1 cellular context compared by ENCODE assay signal in the genomic region with DNA sequence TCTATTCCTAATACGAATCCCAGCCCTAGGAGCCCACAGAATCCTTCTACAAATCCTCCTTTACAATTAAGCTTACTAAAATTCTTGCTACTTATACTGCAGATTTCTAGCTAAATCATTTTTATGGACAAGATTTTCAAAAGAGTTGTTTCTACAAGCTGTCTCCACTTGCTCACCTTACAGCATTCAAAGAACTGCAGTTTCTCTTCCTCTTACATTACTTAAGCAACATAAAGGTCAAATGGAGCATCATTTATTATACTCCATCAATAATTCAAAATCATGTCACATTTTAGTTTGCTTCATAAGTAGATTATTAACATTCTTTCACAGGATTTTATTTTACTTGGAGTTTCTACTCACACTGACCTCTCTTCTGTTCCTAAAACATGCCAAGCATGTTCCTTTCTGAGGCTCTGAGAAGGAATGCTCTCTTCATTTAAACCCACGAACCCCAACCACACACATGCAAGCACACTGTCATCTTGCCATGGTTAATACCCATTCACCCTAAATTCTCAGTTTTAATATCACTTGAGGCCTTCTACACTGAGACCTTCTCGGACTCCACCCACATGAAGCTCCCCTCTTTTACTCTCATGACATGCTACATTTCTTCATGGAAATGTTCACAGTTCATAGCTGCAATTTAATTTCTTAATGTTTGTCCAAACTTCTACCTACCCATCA.
TF ChIP-seq lines count a peak whose summit lies in the region.

No MANE protein-coding gene starts in this region.

TF ChIP-seq in H1, 55 proteins besides CTCF, POLR2A, EP300 and RAD21 (continued from another document):
- TF ChIP-seq JUN (IDR thresholded peaks at IDR 0.05; ENCODE audit: low read depth, low read length) (no peak), CHD2 (IDR thresholded peaks at IDR 0.05; ENCODE audit: low read length) (no peak), BACH1 (IDR thresholded peaks at IDR 0.05; ENCODE audit: low read length) (no peak)
- TF ChIP-seq, protein P1, sequence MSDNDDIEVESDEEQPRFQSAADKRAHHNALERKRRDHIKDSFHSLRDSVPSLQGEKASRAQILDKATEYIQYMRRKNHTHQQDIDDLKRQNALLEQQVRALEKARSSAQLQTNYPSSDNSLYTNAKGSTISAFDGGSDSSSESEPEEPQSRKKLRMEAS (IDR thresholded peaks at IDR 0.05), result no peak
- TF ChIP-seq, protein P2, sequence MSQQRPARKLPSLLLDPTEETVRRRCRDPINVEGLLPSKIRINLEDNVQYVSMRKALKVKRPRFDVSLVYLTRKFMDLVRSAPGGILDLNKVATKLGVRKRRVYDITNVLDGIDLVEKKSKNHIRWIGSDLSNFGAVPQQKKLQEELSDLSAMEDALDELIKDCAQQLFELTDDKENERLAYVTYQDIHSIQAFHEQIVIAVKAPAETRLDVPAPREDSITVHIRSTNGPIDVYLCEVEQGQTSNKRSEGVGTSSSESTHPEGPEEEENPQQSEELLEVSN (IDR thresholded peaks at IDR 0.05), result no peak
- TF ChIP-seq, protein P3, sequence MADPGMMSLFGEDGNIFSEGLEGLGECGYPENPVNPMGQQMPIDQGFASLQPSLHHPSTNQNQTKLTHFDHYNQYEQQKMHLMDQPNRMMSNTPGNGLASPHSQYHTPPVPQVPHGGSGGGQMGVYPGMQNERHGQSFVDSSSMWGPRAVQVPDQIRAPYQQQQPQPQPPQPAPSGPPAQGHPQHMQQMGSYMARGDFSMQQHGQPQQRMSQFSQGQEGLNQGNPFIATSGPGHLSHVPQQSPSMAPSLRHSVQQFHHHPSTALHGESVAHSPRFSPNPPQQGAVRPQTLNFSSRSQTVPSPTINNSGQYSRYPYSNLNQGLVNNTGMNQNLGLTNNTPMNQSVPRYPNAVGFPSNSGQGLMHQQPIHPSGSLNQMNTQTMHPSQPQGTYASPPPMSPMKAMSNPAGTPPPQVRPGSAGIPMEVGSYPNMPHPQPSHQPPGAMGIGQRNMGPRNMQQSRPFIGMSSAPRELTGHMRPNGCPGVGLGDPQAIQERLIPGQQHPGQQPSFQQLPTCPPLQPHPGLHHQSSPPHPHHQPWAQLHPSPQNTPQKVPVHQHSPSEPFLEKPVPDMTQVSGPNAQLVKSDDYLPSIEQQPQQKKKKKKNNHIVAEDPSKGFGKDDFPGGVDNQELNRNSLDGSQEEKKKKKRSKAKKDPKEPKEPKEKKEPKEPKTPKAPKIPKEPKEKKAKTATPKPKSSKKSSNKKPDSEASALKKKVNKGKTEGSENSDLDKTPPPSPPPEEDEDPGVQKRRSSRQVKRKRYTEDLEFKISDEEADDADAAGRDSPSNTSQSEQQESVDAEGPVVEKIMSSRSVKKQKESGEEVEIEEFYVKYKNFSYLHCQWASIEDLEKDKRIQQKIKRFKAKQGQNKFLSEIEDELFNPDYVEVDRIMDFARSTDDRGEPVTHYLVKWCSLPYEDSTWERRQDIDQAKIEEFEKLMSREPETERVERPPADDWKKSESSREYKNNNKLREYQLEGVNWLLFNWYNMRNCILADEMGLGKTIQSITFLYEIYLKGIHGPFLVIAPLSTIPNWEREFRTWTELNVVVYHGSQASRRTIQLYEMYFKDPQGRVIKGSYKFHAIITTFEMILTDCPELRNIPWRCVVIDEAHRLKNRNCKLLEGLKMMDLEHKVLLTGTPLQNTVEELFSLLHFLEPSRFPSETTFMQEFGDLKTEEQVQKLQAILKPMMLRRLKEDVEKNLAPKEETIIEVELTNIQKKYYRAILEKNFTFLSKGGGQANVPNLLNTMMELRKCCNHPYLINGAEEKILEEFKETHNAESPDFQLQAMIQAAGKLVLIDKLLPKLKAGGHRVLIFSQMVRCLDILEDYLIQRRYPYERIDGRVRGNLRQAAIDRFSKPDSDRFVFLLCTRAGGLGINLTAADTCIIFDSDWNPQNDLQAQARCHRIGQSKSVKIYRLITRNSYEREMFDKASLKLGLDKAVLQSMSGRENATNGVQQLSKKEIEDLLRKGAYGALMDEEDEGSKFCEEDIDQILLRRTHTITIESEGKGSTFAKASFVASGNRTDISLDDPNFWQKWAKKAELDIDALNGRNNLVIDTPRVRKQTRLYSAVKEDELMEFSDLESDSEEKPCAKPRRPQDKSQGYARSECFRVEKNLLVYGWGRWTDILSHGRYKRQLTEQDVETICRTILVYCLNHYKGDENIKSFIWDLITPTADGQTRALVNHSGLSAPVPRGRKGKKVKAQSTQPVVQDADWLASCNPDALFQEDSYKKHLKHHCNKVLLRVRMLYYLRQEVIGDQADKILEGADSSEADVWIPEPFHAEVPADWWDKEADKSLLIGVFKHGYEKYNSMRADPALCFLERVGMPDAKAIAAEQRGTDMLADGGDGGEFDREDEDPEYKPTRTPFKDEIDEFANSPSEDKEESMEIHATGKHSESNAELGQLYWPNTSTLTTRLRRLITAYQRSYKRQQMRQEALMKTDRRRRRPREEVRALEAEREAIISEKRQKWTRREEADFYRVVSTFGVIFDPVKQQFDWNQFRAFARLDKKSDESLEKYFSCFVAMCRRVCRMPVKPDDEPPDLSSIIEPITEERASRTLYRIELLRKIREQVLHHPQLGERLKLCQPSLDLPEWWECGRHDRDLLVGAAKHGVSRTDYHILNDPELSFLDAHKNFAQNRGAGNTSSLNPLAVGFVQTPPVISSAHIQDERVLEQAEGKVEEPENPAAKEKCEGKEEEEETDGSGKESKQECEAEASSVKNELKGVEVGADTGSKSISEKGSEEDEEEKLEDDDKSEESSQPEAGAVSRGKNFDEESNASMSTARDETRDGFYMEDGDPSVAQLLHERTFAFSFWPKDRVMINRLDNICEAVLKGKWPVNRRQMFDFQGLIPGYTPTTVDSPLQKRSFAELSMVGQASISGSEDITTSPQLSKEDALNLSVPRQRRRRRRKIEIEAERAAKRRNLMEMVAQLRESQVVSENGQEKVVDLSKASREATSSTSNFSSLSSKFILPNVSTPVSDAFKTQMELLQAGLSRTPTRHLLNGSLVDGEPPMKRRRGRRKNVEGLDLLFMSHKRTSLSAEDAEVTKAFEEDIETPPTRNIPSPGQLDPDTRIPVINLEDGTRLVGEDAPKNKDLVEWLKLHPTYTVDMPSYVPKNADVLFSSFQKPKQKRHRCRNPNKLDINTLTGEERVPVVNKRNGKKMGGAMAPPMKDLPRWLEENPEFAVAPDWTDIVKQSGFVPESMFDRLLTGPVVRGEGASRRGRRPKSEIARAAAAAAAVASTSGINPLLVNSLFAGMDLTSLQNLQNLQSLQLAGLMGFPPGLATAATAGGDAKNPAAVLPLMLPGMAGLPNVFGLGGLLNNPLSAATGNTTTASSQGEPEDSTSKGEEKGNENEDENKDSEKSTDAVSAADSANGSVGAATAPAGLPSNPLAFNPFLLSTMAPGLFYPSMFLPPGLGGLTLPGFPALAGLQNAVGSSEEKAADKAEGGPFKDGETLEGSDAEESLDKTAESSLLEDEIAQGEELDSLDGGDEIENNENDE (IDR thresholded peaks at IDR 0.05; ENCODE audit: insufficient replicate concordance, low read length), result no peak
